Comparison of ENCODE assay signal across 25 cellular contexts in genomic region chr15:59537384-59537783, GRCh38.
DNase-seq lines count a peak whose midpoint lies in the region; ATAC-seq, FAIRE-seq and TF ChIP-seq lines count a peak whose summit lies in the region.
"Had no signal": no experiment of that assay in that cellular context is flagged by ENCODE, and none has a peak within 500 bp of the region (broad histone marks: within the 10 kb centered on the region; RNA-seq: fewer than 3 reads in every experiment).

No MANE protein-coding gene starts in this region.

- TF ChIP-seq CTCF in colonic mucosa (IDR thresholded peaks at IDR 0.05) = no peak
- TF ChIP-seq CTCF in GM10266 (IDR thresholded peaks at IDR 0.05; ENCODE audit: control insufficient read depth, insufficient read depth, low read depth, missing control alignments) = no peak

- H3K27me3 ChIP-seq in colonic mucosa = no peaks in the 10 kb centered on the region

- no peaks in the 10 kb centered on the region for H3K9me3 ChIP-seq in colonic mucosa
- H3K9me3 ChIP-seq: A549, HAP-1 had no signal

- no peak overlapping the region for H3K9ac ChIP-seq in colonic mucosa (ENCODE audit: low read depth in 2 of 2, low read length in 2 of 2)
- H3K9ac ChIP-seq: KMS-11 had no signal

- no peaks in the 10 kb centered on the region for H3K36me3 ChIP-seq in colonic mucosa
- H3K36me3 ChIP-seq: HAP-1 had no signal

- H3K27ac ChIP-seq in colonic mucosa = no peak overlapping the region
- H3K27ac ChIP-seq: A549, KMS-11, SK-N-MC had no signal

- H3K4me3 ChIP-seq in colonic mucosa = no peak overlapping the region
- H3K4me3 ChIP-seq: A549, HAP-1, SK-N-MC had no signal

- intact Hi-C loops in colonic mucosa (cut with DNase I) = no loop called here

- peak; percentile 71 for FAIRE-seq in GM12891 (lab: Jason Lieb, UNC)
- FAIRE-seq: A549, RCC 7860 had no signal

- peaks cover 7% of the 10 kb centered on the region for H3K4me1 ChIP-seq in colonic mucosa

- TF ChIP-seq POLR2A in GM12891 (IDR thresholded peaks at IDR 0.05; ENCODE audit: low read depth, low read length) = no peak

- no peak for ATAC-seq in HG02571 (IDR thresholded peaks at IDR 0.05; ENCODE audit: unreplicated experiment)
- ATAC-seq: A549 had no signal

- DNase-seq in GM12891 (ENCODE audit: insufficient read length, low spot score) (no peak), NCI-H526 treated with DMSO at 0.1 percent for 48 hours (lab: John Stamatoyannopoulos, UW) (peak; percentile 70), colonic mucosa (peak; percentile 14), GM10266 (ENCODE audit: extremely low spot score) (no peak), HuH-7.5 (ENCODE audit: low spot score) (no peak), NCI-H1930 (lab: John Stamatoyannopoulos, UW) (no peak)
- DNase-seq: AML-193; C1 segment of cervical spinal cord; CD4-positive, alpha-beta memory T cell; COR-L47; EL; GDM1; GOT3; NCI-H1092 treated with DMSO at 0.1 percent for 48 hours; NCI-H1436 treated with DMSO at 0.1 percent for 48 hours; NCI-H187 treated with DMSO at 0.1 percent for 48 hours; NCI-H2107; NCI-H446; SIG-M5 had no signal

TF ChIP-seq in GM12891, 5 proteins besides CTCF, POLR2A, EP300 and RAD21:
- no peak for TF ChIP-seq PAX5 (IDR thresholded peaks at IDR 0.05; ENCODE audit: insufficient read depth, low read length, severe bottlenecking)
- no peak for TF ChIP-seq POU2F2 (IDR thresholded peaks at IDR 0.05; ENCODE audit: low read depth, low read length)
- TF ChIP-seq SPI1 (IDR thresholded peaks at IDR 0.05; ENCODE audit: low read depth, low read length) = peak; percentile 28; the same call in 1 of the 2 replicates

Comparison
In these comparisons a context has a peak if more than half of its experiments do, and no peak if none do; other contexts are left out.
1. DNase-seq: peak in NCI-H526 treated with DMSO at 0.1 percent for 48 hours (single experiment) and colonic mucosa (single experiment); none in GM12891 (single experiment), GM10266 (single experiment), HuH-7.5 (single experiment) and NCI-H1930 (0 of 2).